ENCODE assay signal across 25 cellular contexts in the genomic region with DNA sequence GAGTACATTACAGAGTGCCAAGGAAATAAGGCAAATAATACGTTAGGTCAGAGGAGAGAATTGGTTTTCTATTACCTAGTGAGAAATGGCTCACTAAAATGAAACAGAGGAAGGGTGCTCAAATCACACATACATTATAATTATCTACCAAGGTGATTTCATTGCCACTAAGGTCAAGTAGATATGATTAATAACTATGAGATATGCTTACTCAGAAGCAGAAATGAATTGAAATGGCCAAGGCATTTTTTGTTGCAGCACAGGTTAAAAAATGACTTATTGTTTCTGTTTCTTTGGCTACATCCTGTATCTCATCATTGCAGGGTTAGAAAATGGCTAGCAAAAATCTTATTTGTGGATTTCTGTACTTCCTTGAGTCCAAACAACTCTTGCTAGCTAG.
DNase-seq lines count a peak whose midpoint lies in the region; ATAC-seq, FAIRE-seq and TF ChIP-seq lines count a peak whose summit lies in the region.
"Had no signal": no experiment of that assay in that cellular context is flagged by ENCODE, and none has a peak within 500 bp of the region (broad histone marks: within the 10 kb centered on the region; RNA-seq: fewer than 3 reads in every experiment).

No MANE protein-coding gene starts in this region.

- DNase-seq in astrocyte (ENCODE audit: low read depth): no peak
- DNase-seq in progenitor cell of endocrine pancreas (ENCODE audit: low spot score, unreplicated experiment): no peak
- no peak for DNase-seq in lower lobe of right lung
- DNase-seq in COR-L47 (lab: John Stamatoyannopoulos, UW): no peak
- DNase-seq: activated CD4-positive, alpha-beta T cell treated with anti-CD3 and anti-CD28 coated beads, Interleukin-2, amount 10 ng/mL, durations not matched to agents 24 days and 14 days; activated naive CD8-positive, alpha-beta T cell treated with anti-CD3 and anti-CD28 coated beads for 36 hours; CD4-positive, CD25-positive, alpha-beta regulatory T cell; GF-D8; NCI-H1048; NCI-H2081; NCI-H524; nucleus accumbens; substantia nigra; T-cell had no signal

- no peak overlapping the region for H3K9ac ChIP-seq in astrocyte (ENCODE audit: low read length)
- H3K9ac ChIP-seq: KMS-11 had no signal

- H3K27ac Mint-ChIP-seq in astrocyte (ENCODE audit: unreplicated experiment) (no peak overlapping the region), progenitor cell of endocrine pancreas (no peak overlapping the region)
- H3K27ac Mint-ChIP-seq: activated CD4-positive, alpha-beta T cell treated with anti-CD3 and anti-CD28 coated beads, Interleukin-2, amount 10 ng/mL, durations not matched to agents 24 days and 14 days; activated naive CD8-positive, alpha-beta T cell treated with anti-CD3 and anti-CD28 coated beads for 36 hours; activated T-helper 17 cell treated with anti-CD3 and anti-CD28 coated beads, Interleukin-2, amount 50 U/mL, for 72 hours; CD4-positive, CD25-positive, alpha-beta regulatory T cell; T-cell had no signal

- H3K36me3 Mint-ChIP-seq in astrocyte (ENCODE audit: low read depth, unreplicated experiment): no peaks in the 10 kb centered on the region
- H3K36me3 Mint-ChIP-seq in progenitor cell of endocrine pancreas (ENCODE audit: insufficient read depth): no peaks in the 10 kb centered on the region
- H3K36me3 Mint-ChIP-seq: activated naive CD8-positive, alpha-beta T cell treated with anti-CD3 and anti-CD28 coated beads for 36 hours; CD4-positive, CD25-positive, alpha-beta regulatory T cell; T-cell had no signal

- H3K27ac ChIP-seq in astrocyte (ENCODE audit: low read depth, low read length): no peak overlapping the region
- H3K27ac ChIP-seq in lower lobe of right lung: no peak overlapping the region
- H3K27ac ChIP-seq: breast epithelium, hepatocyte, KMS-11 had no signal

- no peaks in the 10 kb centered on the region for H3K4me1 Mint-ChIP-seq in astrocyte (ENCODE audit: low read depth, unreplicated experiment)
- no peaks in the 10 kb centered on the region for H3K4me1 Mint-ChIP-seq in progenitor cell of endocrine pancreas (ENCODE audit: low read depth)
- H3K4me1 Mint-ChIP-seq: activated CD4-positive, alpha-beta T cell treated with anti-CD3 and anti-CD28 coated beads, Interleukin-2, amount 10 ng/mL, durations not matched to agents 24 days and 14 days; activated naive CD8-positive, alpha-beta T cell treated with anti-CD3 and anti-CD28 coated beads for 36 hours; activated T-helper 17 cell treated with anti-CD3 and anti-CD28 coated beads, Interleukin-2, amount 50 U/mL, for 72 hours; CD4-positive, CD25-positive, alpha-beta regulatory T cell; T-cell had no signal

- no peak overlapping the region for H2AFZ ChIP-seq in astrocyte (ENCODE audit: low read depth, low read length)
- H2AFZ ChIP-seq: hepatocyte had no signal

- H3K4me3 ChIP-seq in astrocyte (ENCODE audit: insufficient read depth, low read depth, low read length) (no peak overlapping the region), lower lobe of right lung (no peak overlapping the region)
- H3K4me3 ChIP-seq: breast epithelium, hepatocyte had no signal

- H3K27me3 ChIP-seq in astrocyte (ENCODE audit: insufficient read depth, low read length): no peaks in the 10 kb centered on the region
- no peaks in the 10 kb centered on the region for H3K27me3 ChIP-seq in lower lobe of right lung (ENCODE audit: low read depth)
- H3K27me3 ChIP-seq: breast epithelium, hepatocyte had no signal

- H3K9me3 Mint-ChIP-seq in astrocyte (ENCODE audit: unreplicated experiment) (peaks cover 2% of the 10 kb centered on the region), progenitor cell of endocrine pancreas (ENCODE audit: low read depth) (no peaks in the 10 kb centered on the region)
- H3K9me3 Mint-ChIP-seq: activated CD4-positive, alpha-beta T cell treated with anti-CD3 and anti-CD28 coated beads, Interleukin-2, amount 10 ng/mL, durations not matched to agents 24 days and 14 days had no signal

- H3K4me2 ChIP-seq in astrocyte (ENCODE audit: low read length): no peak overlapping the region
- H3K4me2 ChIP-seq: hepatocyte, KMS-11 had no signal

- H3K36me3 ChIP-seq in astrocyte (ENCODE audit: insufficient read depth, low read length) (no peaks in the 10 kb centered on the region), lower lobe of right lung (no peaks in the 10 kb centered on the region)
- H3K36me3 ChIP-seq: breast epithelium had no signal

- ATAC-seq in GM18909 (IDR thresholded peaks at IDR 0.05; ENCODE audit: poor library complexity, unreplicated experiment) (peak; percentile 87), GM21447 (IDR thresholded peaks at IDR 0.05; ENCODE audit: unreplicated experiment) (peak; percentile 82), HG03139 (IDR thresholded peaks at IDR 0.05; ENCODE audit: unreplicated experiment) (peak; percentile 71), lower lobe of right lung (no peak)
- ATAC-seq: activated T-helper 17 cell treated with anti-CD3 and anti-CD28 coated beads, Interleukin-2, amount 50 U/mL, for 72 hours; Right ventricle myocardium inferior; T-cell had no signal

- H3K4me3 Mint-ChIP-seq in astrocyte (ENCODE audit: unreplicated experiment) (no peak overlapping the region), progenitor cell of endocrine pancreas (ENCODE audit: low read depth) (no peak overlapping the region)
- H3K4me3 Mint-ChIP-seq: activated CD4-positive, alpha-beta T cell treated with anti-CD3 and anti-CD28 coated beads, Interleukin-2, amount 10 ng/mL, durations not matched to agents 24 days and 14 days; activated naive CD8-positive, alpha-beta T cell treated with anti-CD3 and anti-CD28 coated beads for 36 hours; activated T-helper 17 cell treated with anti-CD3 and anti-CD28 coated beads, Interleukin-2, amount 50 U/mL, for 72 hours; CD4-positive, CD25-positive, alpha-beta regulatory T cell; T-cell had no signal

- TF ChIP-seq CTCF in astrocyte (IDR thresholded peaks at IDR 0.05; ENCODE audit: insufficient read depth, low read depth, low read length) (no peak), progenitor cell of endocrine pancreas (IDR thresholded peaks at IDR 0.05; ENCODE audit: unreplicated experiment) (no peak), lower lobe of right lung (IDR thresholded peaks at IDR 0.05) (no peak)

- intact Hi-C loops in lower lobe of right lung (cut with DNase I): no loop called here

- H3K4me1 ChIP-seq in astrocyte (ENCODE audit: insufficient read depth, low read length) (no peaks in the 10 kb centered on the region), lower lobe of right lung (no peaks in the 10 kb centered on the region)
- H3K4me1 ChIP-seq: breast epithelium had no signal

- H4K20me1 ChIP-seq in astrocyte (ENCODE audit: insufficient read depth, low read length): no peaks in the 10 kb centered on the region

- no peaks in the 10 kb centered on the region for H3K9me3 ChIP-seq in astrocyte (ENCODE audit: insufficient read depth, low read depth, low read length)
- no peaks in the 10 kb centered on the region for H3K9me3 ChIP-seq in lower lobe of right lung
- H3K9me3 ChIP-seq: breast epithelium had no signal

- no peaks in the 10 kb centered on the region for H3K79me2 ChIP-seq in astrocyte (ENCODE audit: insufficient read depth, low read length)
- H3K79me2 ChIP-seq: hepatocyte had no signal

- H3K27me3 Mint-ChIP-seq in astrocyte (ENCODE audit: low read depth, unreplicated experiment) (no peaks in the 10 kb centered on the region), progenitor cell of endocrine pancreas (no peaks in the 10 kb centered on the region)
- H3K27me3 Mint-ChIP-seq: activated CD4-positive, alpha-beta T cell treated with anti-CD3 and anti-CD28 coated beads, Interleukin-2, amount 10 ng/mL, durations not matched to agents 24 days and 14 days; activated naive CD8-positive, alpha-beta T cell treated with anti-CD3 and anti-CD28 coated beads for 36 hours; activated T-helper 17 cell treated with anti-CD3 and anti-CD28 coated beads, Interleukin-2, amount 50 U/mL, for 72 hours; CD4-positive, CD25-positive, alpha-beta regulatory T cell had no signal

- peak; percentile 23 for FAIRE-seq in astrocyte (lab: Jason Lieb, UNC)
- FAIRE-seq: endothelial cell of umbilical vein, GM12892, islet of Langerhans had no signal

Comparison
In these comparisons a context has a peak if more than half of its experiments do, and no peak if none do; other contexts are left out.
1. ATAC-seq: peak in GM18909 (single experiment), GM21447 (single experiment) and HG03139 (single experiment); none in lower lobe of right lung (0 of 2).